Comparison of ENCODE assay signal across 8 cellular contexts in the genomic region with DNA sequence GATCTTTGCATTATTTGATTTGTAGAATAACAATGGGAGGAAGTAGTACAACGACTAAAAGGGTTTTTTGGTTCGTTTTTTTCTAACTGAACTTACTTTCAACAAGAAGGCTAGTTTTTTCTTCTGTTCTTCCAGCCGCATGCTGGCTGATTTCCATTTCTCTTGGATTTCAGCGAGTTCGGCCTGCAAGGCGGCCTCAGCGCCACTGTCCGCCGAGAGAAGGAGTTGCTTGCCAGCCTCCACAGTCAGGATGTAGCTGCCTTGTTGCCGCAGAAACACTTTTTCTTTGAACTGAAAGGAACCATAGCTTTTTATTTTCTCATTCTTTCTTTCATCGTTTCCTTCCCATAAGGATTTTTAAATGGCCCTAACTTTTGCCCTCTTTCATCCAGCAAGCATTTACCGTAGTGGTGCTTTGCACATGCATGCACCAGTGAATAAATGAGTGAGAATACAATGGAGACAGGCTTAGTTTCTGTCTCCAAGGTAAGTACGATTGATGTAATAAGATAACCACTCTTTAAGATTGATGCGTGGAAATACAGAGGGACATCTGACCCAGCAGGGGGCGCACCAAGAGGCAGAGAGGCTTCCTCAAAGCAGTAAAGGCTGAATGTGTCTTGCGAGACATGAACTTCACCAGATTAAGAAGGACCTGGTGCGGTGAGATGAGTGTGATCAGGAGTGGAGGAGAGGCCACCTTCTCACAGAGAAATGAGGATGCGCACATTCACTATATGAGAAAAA.
DNase-seq lines count a peak whose midpoint lies in the region; TF ChIP-seq lines count a peak whose summit lies in the region.

No MANE protein-coding gene starts in this region.

- no peaks in the 10 kb centered on the region for H3K36me3 ChIP-seq in kidney epithelial cell (ENCODE audit: control insufficient read depth, insufficient read depth, low read length)
- H3K36me3 ChIP-seq in thyroid gland: peaks cover 37 to 48% of the 10 kb centered on the region in 2 donors

- H3K4me1 Mint-ChIP-seq in activated naive CD8-positive, alpha-beta T cell treated with anti-CD3 and anti-CD28 coated beads for 36 hours: no peaks in the 10 kb centered on the region

- TF ChIP-seq CTCF in kidney epithelial cell (IDR thresholded peaks at IDR 0.05; ENCODE audit: insufficient read depth, low read length, poor library complexity, severe bottlenecking): peak; percentile 24
- peak in 1 of 6 experiments; percentile 41 for TF ChIP-seq CTCF in thyroid gland (IDR thresholded peaks at IDR 0.05)

- DNase-seq in COLO829 (ENCODE audit: low spot score) (peak; percentile 14), M059J (ENCODE audit: low read depth) (peak; percentile 12), kidney epithelial cell (ENCODE audit: low read depth) (no peak), thyroid gland (no peak), NCI-H1436 (lab: John Stamatoyannopoulos, UW) (no peak), posterior vena cava (ENCODE audit: low spot score) (no peak)
- peak; percentile 36 for DNase-seq in activated naive CD8-positive, alpha-beta T cell treated with anti-CD3 and anti-CD28 coated beads for 36 hours
- peak in 5 of 6 experiments; percentile 4 to 41 (median 11) for DNase-seq in stimulated activated naive CD4-positive, alpha-beta T cell (lab: John Stamatoyannopoulos, UW)

- no peak overlapping the region for H3K4me3 ChIP-seq in kidney epithelial cell (ENCODE audit: low read depth, low read length)
- H3K4me3 ChIP-seq in thyroid gland (replicated peaks in 1 of 3): no peak overlapping the region

- H3K27me3 Mint-ChIP-seq in activated naive CD8-positive, alpha-beta T cell treated with anti-CD3 and anti-CD28 coated beads for 36 hours: no peaks in the 10 kb centered on the region

- intact Hi-C loops in thyroid gland (cut with DNase I): no loop called here
- intact Hi-C loops in posterior vena cava (cut with DNase I): no loop called here

- H3K27ac Mint-ChIP-seq in activated naive CD8-positive, alpha-beta T cell treated with anti-CD3 and anti-CD28 coated beads for 36 hours: no peak overlapping the region

- no peaks in the 10 kb centered on the region for H3K9me3 ChIP-seq in thyroid gland

- H3K4me3 Mint-ChIP-seq in activated naive CD8-positive, alpha-beta T cell treated with anti-CD3 and anti-CD28 coated beads for 36 hours: no peak overlapping the region

- H3K9me3 Mint-ChIP-seq in activated naive CD8-positive, alpha-beta T cell treated with anti-CD3 and anti-CD28 coated beads for 36 hours: no peaks in the 10 kb centered on the region

- H3K36me3 Mint-ChIP-seq in activated naive CD8-positive, alpha-beta T cell treated with anti-CD3 and anti-CD28 coated beads for 36 hours: peaks cover 26% of the 10 kb centered on the region

- no peaks in the 10 kb centered on the region for H3K27me3 ChIP-seq in kidney epithelial cell (ENCODE audit: control insufficient read depth, insufficient read depth, low read length)
- H3K27me3 ChIP-seq in thyroid gland: no peaks in the 10 kb centered on the region

- H3K4me1 ChIP-seq in thyroid gland: no peaks in the 10 kb centered on the region

- TF ChIP-seq POLR2A in thyroid gland (IDR thresholded peaks at IDR 0.05): no peak

- no peak overlapping the region for H3K27ac ChIP-seq in thyroid gland

- 91 to 92% methylated on average over 18 of the region's 18 CpGs for WGBS in thyroid gland, 2 donors

Comparison
In these comparisons a context has a peak if more than half of its experiments do, and no peak if none do; other contexts are left out.
1. DNase-seq: peak in COLO829 (single experiment), M059J (single experiment), activated naive CD8-positive, alpha-beta T cell treated with anti-CD3 and anti-CD28 coated beads for 36 hours (single experiment) and stimulated activated naive CD4-positive, alpha-beta T cell (5 of 6); none in kidney epithelial cell (single experiment), thyroid gland (0 of 2), NCI-H1436 (single experiment) and posterior vena cava (single experiment).